In genomic region chr21:31737586-31738392, GRCh38 we compare ENCODE assay signal across 1 cellular context.
TF ChIP-seq lines count a peak whose summit lies in the region.

No MANE protein-coding gene starts in this region.

TF ChIP-seq in K562, 482 proteins besides CTCF, POLR2A, EP300 and RAD21 (continued from another document and continues in another):
- TF ChIP-seq MTA3 (IDR thresholded peaks at IDR 0.05; ENCODE audit: borderline replicate concordance) (peak; percentile 92), ZNF592 (IDR thresholded peaks at IDR 0.05) (0 out of 2 replicates have a peak, but pooled peaks have one; percentile 67), TRIM28 (IDR thresholded peaks at IDR 0.05) (0 out of 2 replicates have a peak, but pooled peaks have one; percentile 15), ZNF197 (CRISPR knock-in tag; IDR thresholded peaks at IDR 0.05; ENCODE audit: low read depth) (0 out of 2 replicates have a peak, but pooled peaks have one; percentile 29), MEF2D (tag; conservative IDR thresholded peaks at IDR 0.05; ENCODE audit: low read depth) (0 out of 2 replicates have a peak, but pooled peaks have one; percentile 25), CBFA2T3 (IDR thresholded peaks at IDR 0.05) (peak; percentile 95), NONO (IDR thresholded peaks at IDR 0.05; ENCODE audit: low read depth in 2 of 2, low read length in 1 of 2) (peak in 1 of 2 experiments; percentile 37; a peak in 1 of 4 replicates), NFATC3 (IDR thresholded peaks at IDR 0.05) (peak; percentile 76), POLR2AphosphoS5 (IDR thresholded peaks at IDR 0.05; ENCODE audit: control insufficient read depth, insufficient read depth, low read depth, low read length) (peak; percentile 77), MAFK (IDR thresholded peaks at IDR 0.05; ENCODE audit: low read length) (peak; percentile 23; the same call in 1 of the 2 replicates), ZKSCAN8 (CRISPR knock-in tag; IDR thresholded peaks at IDR 0.05) (peak; percentile 96), NFIC (IDR thresholded peaks at IDR 0.05) (peak; percentile 97), LEF1 (IDR thresholded peaks at IDR 0.05) (peak; percentile 49), AFF1 (IDR thresholded peaks at IDR 0.05; ENCODE audit: low read depth in 1 of 2, partially characterized antibody in 2 of 2) (peak; percentile 30 to 32), GATA2 (CRISPR knock-in tag; IDR thresholded peaks at IDR 0.05) (peak; percentile 62), HDGF (IDR thresholded peaks at IDR 0.05) (0 out of 2 replicates have a peak, but pooled peaks have one; percentile 41), STAT5A (IDR thresholded peaks at IDR 0.05; ENCODE audit: borderline replicate concordance, low read length) (peak; percentile 81), ZEB2 (IDR thresholded peaks at IDR 0.05) (peak; percentile 76), NCOA1 (IDR thresholded peaks at IDR 0.05; ENCODE audit: low read depth) (peak; percentile 72; the same call in 1 of the 2 replicates), FOSL1 (tag; conservative IDR thresholded peaks at IDR 0.05) (peak; percentile 68), ZNF668 (CRISPR knock-in tag; IDR thresholded peaks at IDR 0.05) (peak; percentile 50; the same call in 1 of the 2 replicates), ZFP36 (IDR thresholded peaks at IDR 0.05; ENCODE audit: low read depth, low read length, partially characterized antibody) (peak; percentile 77), SMARCC2 (IDR thresholded peaks at IDR 0.05; ENCODE audit: low read depth) (peak; percentile 86), SMARCA5 (IDR thresholded peaks at IDR 0.05) (peak; percentile 80; the same call in 1 of the 2 replicates), CTBP1 (IDR thresholded peaks at IDR 0.05; ENCODE audit: borderline replicate concordance) (peak; percentile 63; the same call in 1 of the 2 replicates), MECOM (CRISPR knock-in tag; IDR thresholded peaks at IDR 0.05) (0 out of 2 replicates have a peak, but pooled peaks have one; percentile 32), FOXK2 (conservative IDR thresholded peaks at IDR 0.05 in 1 of 2, IDR thresholded peaks at IDR 0.05 in 1 of 2; ENCODE audit: low read depth in 2 of 2) (peak; percentile 64 to 75; a peak in 2 of 4 replicates), NEUROD1 (IDR thresholded peaks at IDR 0.05; ENCODE audit: borderline replicate concordance, low read depth, low read length, partially characterized antibody) (peak; percentile 71), ZFX (CRISPR knock-in tag; IDR thresholded peaks at IDR 0.05) (peak; percentile 42; the same call in 1 of the 2 replicates), ZNF644 (tag; IDR thresholded peaks at IDR 0.05; ENCODE audit: low read depth) (peak; percentile 29; the same call in 1 of the 2 replicates), NCOR1 (IDR thresholded peaks at IDR 0.05) (peak; percentile 94), SOX6 (IDR thresholded peaks at IDR 0.05) (peak; percentile 87), NFE2 (IDR thresholded peaks at IDR 0.05; ENCODE audit: low read depth) (peak; percentile 69; the same call in 1 of the 2 replicates)
- TF ChIP-seq, protein P1, sequence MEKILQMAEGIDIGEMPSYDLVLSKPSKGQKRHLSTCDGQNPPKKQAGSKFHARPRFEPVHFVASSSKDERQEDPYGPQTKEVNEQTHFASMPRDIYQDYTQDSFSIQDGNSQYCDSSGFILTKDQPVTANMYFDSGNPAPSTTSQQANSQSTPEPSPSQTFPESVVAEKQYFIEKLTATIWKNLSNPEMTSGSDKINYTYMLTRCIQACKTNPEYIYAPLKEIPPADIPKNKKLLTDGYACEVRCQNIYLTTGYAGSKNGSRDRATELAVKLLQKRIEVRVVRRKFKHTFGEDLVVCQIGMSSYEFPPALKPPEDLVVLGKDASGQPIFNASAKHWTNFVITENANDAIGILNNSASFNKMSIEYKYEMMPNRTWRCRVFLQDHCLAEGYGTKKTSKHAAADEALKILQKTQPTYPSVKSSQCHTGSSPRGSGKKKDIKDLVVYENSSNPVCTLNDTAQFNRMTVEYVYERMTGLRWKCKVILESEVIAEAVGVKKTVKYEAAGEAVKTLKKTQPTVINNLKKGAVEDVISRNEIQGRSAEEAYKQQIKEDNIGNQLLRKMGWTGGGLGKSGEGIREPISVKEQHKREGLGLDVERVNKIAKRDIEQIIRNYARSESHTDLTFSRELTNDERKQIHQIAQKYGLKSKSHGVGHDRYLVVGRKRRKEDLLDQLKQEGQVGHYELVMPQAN (IDR thresholded peaks at IDR 0.05; ENCODE audit: borderline replicate concordance) = 0 out of 2 replicates have a peak, but pooled peaks have one; percentile 37
- TF ChIP-seq, protein P2, sequence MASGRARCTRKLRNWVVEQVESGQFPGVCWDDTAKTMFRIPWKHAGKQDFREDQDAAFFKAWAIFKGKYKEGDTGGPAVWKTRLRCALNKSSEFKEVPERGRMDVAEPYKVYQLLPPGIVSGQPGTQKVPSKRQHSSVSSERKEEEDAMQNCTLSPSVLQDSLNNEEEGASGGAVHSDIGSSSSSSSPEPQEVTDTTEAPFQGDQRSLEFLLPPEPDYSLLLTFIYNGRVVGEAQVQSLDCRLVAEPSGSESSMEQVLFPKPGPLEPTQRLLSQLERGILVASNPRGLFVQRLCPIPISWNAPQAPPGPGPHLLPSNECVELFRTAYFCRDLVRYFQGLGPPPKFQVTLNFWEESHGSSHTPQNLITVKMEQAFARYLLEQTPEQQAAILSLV (tag; IDR thresholded peaks at IDR 0.05) = 0 out of 2 replicates have a peak, but pooled peaks have one; percentile 13
- TF ChIP-seq, protein P3, sequence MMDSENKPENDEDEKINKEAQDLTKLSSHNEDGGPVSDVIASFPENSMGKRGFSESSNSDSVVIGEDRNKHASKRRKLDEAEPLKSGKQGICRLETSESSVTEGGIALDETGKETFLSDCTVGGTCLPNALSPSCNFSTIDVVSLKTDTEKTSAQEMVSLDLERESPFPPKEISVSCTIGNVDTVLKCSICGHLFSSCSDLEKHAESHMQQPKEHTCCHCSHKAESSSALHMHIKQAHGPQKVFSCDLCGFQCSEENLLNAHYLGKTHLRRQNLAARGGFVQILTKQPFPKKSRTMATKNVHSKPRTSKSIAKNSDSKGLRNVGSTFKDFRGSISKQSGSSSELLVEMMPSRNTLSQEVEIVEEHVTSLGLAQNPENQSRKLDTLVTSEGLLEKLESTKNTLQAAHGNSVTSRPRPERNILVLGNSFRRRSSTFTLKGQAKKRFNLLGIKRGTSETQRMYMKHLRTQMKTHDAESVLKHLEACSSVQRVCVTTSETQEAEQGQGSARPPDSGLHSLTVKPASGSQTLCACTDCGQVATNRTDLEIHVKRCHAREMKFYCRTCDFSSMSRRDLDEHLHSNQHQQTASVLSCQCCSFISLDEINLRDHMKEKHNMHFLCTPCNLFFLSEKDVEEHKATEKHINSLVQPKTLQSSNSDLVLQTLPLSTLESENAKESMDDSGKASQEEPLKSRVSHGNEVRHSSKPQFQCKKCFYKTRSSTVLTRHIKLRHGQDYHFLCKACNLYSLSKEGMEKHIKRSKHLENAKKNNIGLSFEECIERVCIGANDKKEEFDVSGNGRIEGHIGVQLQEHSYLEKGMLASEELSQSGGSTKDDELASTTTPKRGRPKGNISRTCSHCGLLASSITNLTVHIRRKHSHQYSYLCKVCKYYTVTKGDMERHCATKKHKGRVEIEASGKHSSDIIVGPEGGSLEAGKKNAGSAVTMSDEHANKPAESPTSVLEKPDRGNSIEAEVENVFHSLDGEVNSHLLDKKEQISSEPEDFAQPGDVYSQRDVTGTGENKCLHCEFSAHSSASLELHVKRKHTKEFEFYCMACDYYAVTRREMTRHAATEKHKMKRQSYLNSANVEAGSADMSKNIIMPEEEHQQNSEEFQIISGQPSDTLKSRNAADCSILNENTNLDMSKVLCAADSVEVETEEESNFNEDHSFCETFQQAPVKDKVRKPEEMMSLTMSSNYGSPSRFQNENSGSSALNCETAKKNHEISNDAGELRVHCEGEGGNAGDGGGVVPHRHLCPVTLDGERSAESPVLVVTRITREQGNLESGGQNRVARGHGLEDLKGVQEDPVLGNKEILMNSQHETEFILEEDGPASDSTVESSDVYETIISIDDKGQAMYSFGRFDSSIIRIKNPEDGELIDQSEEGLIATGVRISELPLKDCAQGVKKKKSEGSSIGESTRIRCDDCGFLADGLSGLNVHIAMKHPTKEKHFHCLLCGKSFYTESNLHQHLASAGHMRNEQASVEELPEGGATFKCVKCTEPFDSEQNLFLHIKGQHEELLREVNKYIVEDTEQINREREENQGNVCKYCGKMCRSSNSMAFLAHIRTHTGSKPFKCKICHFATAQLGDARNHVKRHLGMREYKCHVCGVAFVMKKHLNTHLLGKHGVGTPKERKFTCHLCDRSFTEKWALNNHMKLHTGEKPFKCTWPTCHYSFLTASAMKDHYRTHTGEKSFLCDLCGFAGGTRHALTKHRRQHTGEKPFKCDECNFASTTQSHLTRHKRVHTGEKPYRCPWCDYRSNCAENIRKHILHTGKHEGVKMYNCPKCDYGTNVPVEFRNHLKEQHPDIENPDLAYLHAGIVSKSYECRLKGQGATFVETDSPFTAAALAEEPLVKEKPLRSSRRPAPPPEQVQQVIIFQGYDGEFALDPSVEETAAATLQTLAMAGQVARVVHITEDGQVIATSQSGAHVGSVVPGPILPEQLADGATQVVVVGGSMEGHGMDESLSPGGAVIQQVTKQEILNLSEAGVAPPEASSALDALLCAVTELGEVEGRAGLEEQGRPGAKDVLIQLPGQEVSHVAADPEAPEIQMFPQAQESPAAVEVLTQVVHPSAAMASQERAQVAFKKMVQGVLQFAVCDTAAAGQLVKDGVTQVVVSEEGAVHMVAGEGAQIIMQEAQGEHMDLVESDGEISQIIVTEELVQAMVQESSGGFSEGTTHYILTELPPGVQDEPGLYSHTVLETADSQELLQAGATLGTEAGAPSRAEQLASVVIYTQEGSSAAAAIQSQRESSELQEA (IDR thresholded peaks at IDR 0.05; ENCODE audit: low read depth) = peak; percentile 6; the same call in 1 of the 2 replicates
- TF ChIP-seq, protein P4, sequence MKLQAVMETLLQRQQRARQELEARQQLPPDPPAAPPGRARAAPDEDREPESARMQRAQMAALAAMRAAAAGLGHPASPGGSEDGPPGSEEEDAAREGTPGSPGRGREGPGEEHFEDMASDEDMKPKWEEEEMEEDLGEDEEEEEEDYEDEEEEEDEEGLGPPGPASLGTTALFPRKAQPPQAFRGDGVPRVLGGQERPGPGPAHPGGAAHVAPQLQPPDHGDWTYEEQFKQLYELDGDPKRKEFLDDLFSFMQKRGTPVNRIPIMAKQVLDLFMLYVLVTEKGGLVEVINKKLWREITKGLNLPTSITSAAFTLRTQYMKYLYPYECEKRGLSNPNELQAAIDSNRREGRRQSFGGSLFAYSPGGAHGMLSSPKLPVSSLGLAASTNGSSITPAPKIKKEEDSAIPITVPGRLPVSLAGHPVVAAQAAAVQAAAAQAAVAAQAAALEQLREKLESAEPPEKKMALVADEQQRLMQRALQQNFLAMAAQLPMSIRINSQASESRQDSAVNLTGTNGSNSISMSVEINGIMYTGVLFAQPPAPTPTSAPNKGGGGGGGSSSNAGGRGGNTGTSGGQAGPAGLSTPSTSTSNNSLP (IDR thresholded peaks at IDR 0.05; ENCODE audit: borderline replicate concordance, low read depth, low read length) = peak; percentile 79; the same call in 1 of the 2 replicates
